ENCODE assay signal across 12 cellular contexts in the genomic region with DNA sequence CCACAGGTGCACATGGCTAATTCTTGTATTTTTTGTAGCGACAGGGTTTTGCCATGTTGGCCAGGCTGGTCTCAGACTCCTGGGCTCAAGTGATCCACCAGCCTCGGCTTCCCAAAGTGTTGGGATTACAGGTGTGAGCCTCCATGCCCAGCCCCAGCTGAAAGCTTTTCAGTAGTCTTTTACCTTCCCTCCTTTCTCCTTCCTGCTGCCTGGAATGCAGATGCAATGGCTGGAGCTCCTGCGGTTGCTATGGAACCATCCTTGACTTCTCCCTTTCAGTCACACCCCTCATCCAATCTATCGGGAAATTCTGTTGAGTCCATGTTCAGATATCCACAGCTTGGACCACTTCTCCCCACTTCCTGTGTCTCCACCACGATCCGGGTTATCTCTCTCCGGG.
"Had no signal": no experiment of that assay in that cellular context is flagged by ENCODE, and none has a peak within 500 bp of the region (broad histone marks: within the 10 kb centered on the region; RNA-seq: fewer than 3 reads in every experiment).

No MANE protein-coding gene starts in this region.

- ATAC-seq: left cardiac atrium had no signal

- FAIRE-seq: small intestine had no signal

- DNase-seq: activated CD4-positive, alpha-beta T cell treated with anti-CD3 and anti-CD28 coated beads for 48 hours; activated CD8-positive, alpha-beta memory T cell treated with anti-CD3 and anti-CD28 coated beads for 24 hours; activated naive CD4-positive, alpha-beta T cell treated with anti-CD3 and anti-CD28 coated beads for 36 hours; anterior cingulate cortex; cerebellar nuclear complex; endodermal cell; left cardiac atrium; small intestine; tibial artery had no signal

- H3K9me3 ChIP-seq: tibial artery had no signal

- H2AFZ ChIP-seq: parathyroid adenoma had no signal

- H3K9me3 Mint-ChIP-seq: activated naive CD4-positive, alpha-beta T cell treated with anti-CD3 and anti-CD28 coated beads for 36 hours; endodermal cell; nephron had no signal

- H3K27ac Mint-ChIP-seq: activated naive CD4-positive, alpha-beta T cell treated with anti-CD3 and anti-CD28 coated beads for 36 hours; endodermal cell had no signal

- H3K4me3 ChIP-seq: SK-N-MC, tibial artery had no signal

- H3K4me3 Mint-ChIP-seq: activated naive CD4-positive, alpha-beta T cell treated with anti-CD3 and anti-CD28 coated beads for 36 hours; endodermal cell; nephron had no signal

- H3K9ac ChIP-seq: parathyroid adenoma had no signal

- H3K27ac ChIP-seq: parathyroid adenoma, SK-N-MC, tibial artery had no signal

- H3K36me3 ChIP-seq: tibial artery had no signal
